ENCODE assay signal across 9 cellular contexts in the genomic region with DNA sequence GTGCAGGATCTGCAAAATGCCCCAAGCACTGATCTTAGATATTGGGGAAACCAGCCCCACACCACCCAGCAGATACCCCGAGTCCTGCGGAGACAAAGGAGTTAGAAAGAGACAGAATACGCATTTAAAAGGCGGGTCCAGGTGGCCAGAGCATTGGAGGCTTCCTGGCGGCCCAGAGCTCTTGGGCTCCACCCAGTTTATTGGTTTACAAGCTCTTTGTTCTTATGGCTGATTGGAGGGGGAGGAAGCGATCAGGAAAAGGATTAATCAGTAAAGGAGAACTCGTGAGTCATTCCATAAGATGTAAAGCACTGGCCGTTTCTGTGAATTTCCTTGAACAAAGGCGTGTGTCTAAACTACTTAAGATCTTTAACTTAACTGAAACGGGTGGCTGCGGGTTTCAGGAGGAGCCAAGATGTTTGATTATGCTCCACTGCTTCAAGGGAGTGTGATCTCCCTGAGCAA. TPM values are rescaled to one million over a fixed set of nuclear protein-coding genes. Genes with fewer than 3 reads are reported as not detected.
A peak's percentile ranks its signal among the peaks of the same experiment; 100 is the strongest.
DNase-seq lines count a peak whose midpoint lies in the region; ATAC-seq and TF ChIP-seq lines count a peak whose summit lies in the region.
"Had no signal": no experiment of that assay in that cellular context is flagged by ENCODE, and none has a peak within 500 bp of the region (broad histone marks: within the 10 kb centered on the region; RNA-seq: fewer than 3 reads in every experiment).

No MANE protein-coding gene starts in this region.

- peaks cover 0 to 14% of the 10 kb centered on the region in 2 donors for H3K9me3 ChIP-seq in lung (ENCODE audit: control insufficient read depth in 2 of 2, insufficient read depth in 1 of 2, low read length in 1 of 2)

- H3K36me3 ChIP-seq in lung (ENCODE audit: control insufficient read depth in 2 of 2, insufficient read depth in 2 of 2, low read length in 2 of 2): peaks cover 0 to 12% of the 10 kb centered on the region in 2 donors

- 18 to 34% methylated on average over 11 of the region's 11 CpGs for WGBS in lung, 2 donors

- H3K9me3 Mint-ChIP-seq in type B pancreatic cell: no peaks in the 10 kb centered on the region

- DNase-seq in DMS 273 (lab: John Stamatoyannopoulos, UW; ENCODE audit: unreplicated experiment) (peak; percentile 34), DMS 273 treated with DMSO at 0.1 percent for 48 hours (lab: John Stamatoyannopoulos, UW) (no peak), NCI-H82 treated with DMSO at 0.1 percent for 48 hours (lab: John Stamatoyannopoulos, UW; ENCODE audit: unreplicated experiment) (peak; percentile 25), T47D (ENCODE audit: low read depth in 1 of 2, low spot score in 1 of 2) (peak; percentile 3 to 80), lung (ENCODE audit: low spot score) (no peak), type B pancreatic cell (ENCODE audit: extremely low spot score, unreplicated experiment) (no peak)
- no peak for DNase-seq in stimulated activated CD4-positive, alpha-beta T cell treated with anti-CD3 and anti-CD28 coated beads, Interleukin-4, amount 100 ng/mL, for 4 hours

- peak overlapping the region; percentile 5 to 66 for H3K27ac ChIP-seq in lung (ENCODE audit: low read depth in 1 of 2, low read length in 1 of 2)
- H3K27ac ChIP-seq: 22Rv1 had no signal

- ATAC-seq in lung (ENCODE audit: insufficient read depth, low FRiP score): no peak
- no peak for ATAC-seq in GM19328 (IDR thresholded peaks at IDR 0.05; ENCODE audit: unreplicated experiment)

- no peaks in the 10 kb centered on the region for H3K27me3 ChIP-seq in lung (ENCODE audit: control insufficient read depth, insufficient read depth)

- H3K4me1 Mint-ChIP-seq in type B pancreatic cell (ENCODE audit: unreplicated experiment): peaks cover 17% of the 10 kb centered on the region

- H3K27me3 Mint-ChIP-seq in type B pancreatic cell: no peaks in the 10 kb centered on the region

- peaks cover 32% of the 10 kb centered on the region for H3K36me3 Mint-ChIP-seq in type B pancreatic cell

- H3K27ac Mint-ChIP-seq in type B pancreatic cell: peak overlapping the region; percentile 89

- H3K4me1 ChIP-seq in lung (ENCODE audit: control insufficient read depth in 2 of 2, insufficient read depth in 2 of 2, low read length in 2 of 2): peaks cover 9 to 12% of the 10 kb centered on the region in 2 donors

- TF ChIP-seq CTCF in lung (IDR thresholded peaks at IDR 0.05; ENCODE audit: control extremely low read depth, extremely low read depth) (no peak), type B pancreatic cell (conservative IDR thresholded peaks at IDR 0.05) (no peak)

- H3K4me3 Mint-ChIP-seq in type B pancreatic cell: peak overlapping the region; percentile 95

- peak overlapping the region; percentile 71 for H3K4me3 ChIP-seq in lung

- in situ Hi-C loops in T47D (cut with HindIII; ENCODE audit: low pct_unique_long_range_greater_than_20kb, low sequenced_read_pairs): no loop called here

RNA-seq across cellular contexts. Expression of a gene that starts 0.9 kb away (rescaled TPM):
- 10 to 100 TPM; 20.0 to 44.4 TPM for total RNA-seq in lung
- 10 to 100 TPM in 1 of 2 donors, 1 to 10 TPM in 1; 6.7 to 11.6 TPM for polyA plus RNA-seq in lung
- 48.2 and 61.3 TPM in 2 replicates for total RNA-seq in type B pancreatic cell (ENCODE audit: low replicate concordance)

RNA-seq across cellular contexts. Expression of a gene that starts 20.5 kb away (rescaled TPM):
- total RNA-seq in lung (10 to 100 TPM; 15.5 to 31.7 TPM), type B pancreatic cell (ENCODE audit: low replicate concordance) (20.9 and 25.5 TPM in 2 replicates)
- 1 to 10 TPM; 4.0 to 7.3 TPM for polyA plus RNA-seq in lung

RNA-seq across cellular contexts. Expression of a gene that starts 35.9 kb away (rescaled TPM):
- total RNA-seq in lung (10 to 100 TPM; 15.1 to 44.1 TPM), type B pancreatic cell (ENCODE audit: low replicate concordance) (19.0 and 30.4 TPM in 2 replicates)
- 1 to 10 TPM; 5.9 to 7.2 TPM for polyA plus RNA-seq in lung

RNA-seq across cellular contexts. Expression of a gene that starts 38.3 kb away (rescaled TPM):
- total RNA-seq in lung (10 to 100 TPM; 15.5 to 29.4 TPM), type B pancreatic cell (ENCODE audit: low replicate concordance) (28.2 and 38.3 TPM in 2 replicates)
- polyA plus RNA-seq in lung: 1 to 10 TPM; 7.2 to 7.9 TPM

Comparison
In these comparisons a context has a peak if more than half of its experiments do, and no peak if none do; other contexts are left out.
1. DNase-seq: peak in DMS 273 (single experiment), NCI-H82 treated with DMSO at 0.1 percent for 48 hours (single experiment) and T47D (2 of 2); none in DMS 273 treated with DMSO at 0.1 percent for 48 hours (single experiment), lung (single experiment), type B pancreatic cell (single experiment) and stimulated activated CD4-positive, alpha-beta T cell treated with anti-CD3 and anti-CD28 coated beads, Interleukin-4, amount 100 ng/mL, for 4 hours (0 of 2).